13 cellular contexts compared by ENCODE assay signal in the genomic region with DNA sequence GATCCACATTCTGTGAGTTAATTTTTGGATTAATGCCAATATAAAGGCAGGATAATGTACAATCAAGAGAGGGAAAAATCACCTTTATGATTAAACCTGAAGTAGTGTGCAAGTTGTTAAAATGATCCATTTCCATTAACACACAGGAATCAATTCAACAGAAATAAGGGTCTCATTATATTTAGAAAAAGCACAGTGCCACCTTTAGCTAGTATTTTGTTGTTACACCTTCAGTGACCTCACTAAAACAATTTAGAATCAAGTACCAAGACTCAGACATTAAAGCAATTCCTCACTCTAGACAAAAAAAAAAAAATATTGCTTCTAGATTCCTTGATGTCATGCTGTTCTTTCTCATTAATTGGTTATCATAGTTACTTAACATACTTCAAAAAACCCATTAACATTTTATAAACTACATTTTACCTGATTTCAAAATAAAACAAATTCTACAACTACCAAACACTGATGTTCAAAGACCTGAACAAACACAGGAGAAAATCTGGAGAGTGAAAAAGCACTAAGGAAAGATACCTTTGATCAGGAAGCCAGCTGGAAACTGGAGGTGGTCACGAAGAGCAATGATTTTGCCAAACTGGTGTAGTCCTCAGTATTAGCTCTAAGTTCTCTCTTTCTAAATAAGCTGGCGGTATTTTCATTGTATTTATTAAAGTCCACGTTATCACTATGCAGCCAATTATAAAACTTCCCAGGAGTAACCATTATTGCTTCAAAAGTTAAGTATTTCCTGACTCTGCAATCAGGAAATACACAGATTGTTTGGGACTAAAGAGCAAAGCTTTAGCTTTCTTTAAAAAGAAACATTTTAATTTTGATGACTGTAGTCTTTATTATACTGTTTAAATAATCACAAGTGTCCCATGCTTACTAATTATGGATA.
A peak's percentile ranks its signal among the peaks of the same experiment; 100 is the strongest.
DNase-seq lines count a peak whose midpoint lies in the region; ATAC-seq, FAIRE-seq and TF ChIP-seq lines count a peak whose summit lies in the region.
"Had no signal": no experiment of that assay in that cellular context is flagged by ENCODE, and none has a peak within 500 bp of the region (broad histone marks: within the 10 kb centered on the region; RNA-seq: fewer than 3 reads in every experiment).

No MANE protein-coding gene starts in this region.

- no peaks in the 10 kb centered on the region for H3K9me3 Mint-ChIP-seq in activated T-cell treated with anti-CD3 and anti-CD28 coated beads, Interleukin-2, amount 50 U/mL, for 24 hours
- H3K9me3 Mint-ChIP-seq: memory B cell had no signal

- H3K4me3 ChIP-seq in brain microvascular endothelial cell (ENCODE audit: low read depth, low read length), result no peak overlapping the region
- peak overlapping the region; percentile 51 for H3K4me3 ChIP-seq in psoas muscle
- no peak overlapping the region for H3K4me3 ChIP-seq in HAP-1
- H3K4me3 ChIP-seq: sigmoid colon had no signal

- TF ChIP-seq CTCF in brain microvascular endothelial cell (IDR thresholded peaks at IDR 0.05; ENCODE audit: low read depth, low read length, missing control alignments), result no peak
- peak; percentile 21 for TF ChIP-seq CTCF in psoas muscle (IDR thresholded peaks at IDR 0.05)
- TF ChIP-seq CTCF in D721Med (IDR thresholded peaks at IDR 0.05; ENCODE audit: insufficient read depth, missing control alignments), result no peak

- in situ Hi-C loops in brain microvascular endothelial cell (cut with HindIII; ENCODE audit: low pct_ligation_motif_present, low sequenced_read_pairs) (no loop called here), HAP-1 (cut with MboI; ENCODE audit: low sequenced_read_pairs) (no loop called here)

- no peak for FAIRE-seq in D721Med (lab: Jason Lieb, UNC)
- FAIRE-seq: bronchial epithelial cell, G401.6 had no signal

- H3K4me1 Mint-ChIP-seq in activated T-cell treated with anti-CD3 and anti-CD28 coated beads, Interleukin-2, amount 50 U/mL, for 24 hours (ENCODE audit: low read depth), result peaks cover 55% of the 10 kb centered on the region

- WGBS in psoas muscle, 3 donors, result 17 to 34% (median 21%) methylated on average over 3 of the region's 3 CpGs

- no peaks in the 10 kb centered on the region for H3K27me3 Mint-ChIP-seq in activated T-cell treated with anti-CD3 and anti-CD28 coated beads, Interleukin-2, amount 50 U/mL, for 24 hours

- no peak for DNase-seq in activated T-cell treated with anti-CD3 and anti-CD28 coated beads, Interleukin-2, amount 50 U/mL, for 24 hours
- DNase-seq in activated T-cell treated with anti-CD3 and anti-CD28 coated beads, Interleukin-2, amount 50 U/mL, for 1 hour, result no peak
- DNase-seq in brain microvascular endothelial cell (no peak), psoas muscle (no peak), D721Med (ENCODE audit: insufficient read length, low spot score) (no peak), HAP-1 (ENCODE audit: low spot score in 2 of 2) (no peak), SIG-M5 treated with dmso at 0.1 percent for 504 hours (lab: John Stamatoyannopoulos, UW; ENCODE audit: unreplicated experiment) (no peak)
- DNase-seq: NCI-H510A, sigmoid colon had no signal

- H3K9me3 ChIP-seq in psoas muscle (no peaks in the 10 kb centered on the region), HAP-1 (no peaks in the 10 kb centered on the region)
- H3K9me3 ChIP-seq: sigmoid colon had no signal

- intact Hi-C loops in psoas muscle (cut with DNase I), result loop anchor here in 1 of 2 donors (5.0 kb wide), 1 partner anchor 36 kb away; no protein-coding TSS in a partner anchor

- peak overlapping the region; percentile 72 for H3K27ac ChIP-seq in brain microvascular endothelial cell
- peak overlapping the region; percentile 93 for H3K27ac ChIP-seq in psoas muscle

- H3K27me3 ChIP-seq in brain microvascular endothelial cell (replicated peaks) (no peaks in the 10 kb centered on the region), psoas muscle (ENCODE audit: insufficient read depth in 3 of 3, low read length in 2 of 3) (no peaks in the 10 kb centered on the region), HAP-1 (ENCODE audit: low read depth) (no peaks in the 10 kb centered on the region)
- H3K27me3 ChIP-seq: sigmoid colon had no signal

- peak overlapping the region; percentile 96 for H3K27ac Mint-ChIP-seq in activated T-cell treated with anti-CD3 and anti-CD28 coated beads, Interleukin-2, amount 50 U/mL, for 24 hours
- H3K27ac Mint-ChIP-seq: memory B cell had no signal

- peak; percentile 18 for ATAC-seq in HG03108 (IDR thresholded peaks at IDR 0.05; ENCODE audit: unreplicated experiment)
- peak in 2 of 4 donors; percentile 5 for ATAC-seq in psoas muscle

- H3K36me3 ChIP-seq in brain microvascular endothelial cell (replicated peaks) (no peaks in the 10 kb centered on the region), psoas muscle (ENCODE audit: insufficient read depth in 1 of 2, low read depth in 1 of 2) (peaks cover 0 to 2% of the 10 kb centered on the region in 2 donors), HAP-1 (replicated peaks) (no peaks in the 10 kb centered on the region)
- H3K36me3 ChIP-seq: sigmoid colon had no signal

- H3K4me3 Mint-ChIP-seq in activated T-cell treated with anti-CD3 and anti-CD28 coated beads, Interleukin-2, amount 50 U/mL, for 24 hours, result peak overlapping the region; percentile 60
- H3K4me3 Mint-ChIP-seq: memory B cell had no signal

- H3K36me3 Mint-ChIP-seq in activated T-cell treated with anti-CD3 and anti-CD28 coated beads, Interleukin-2, amount 50 U/mL, for 24 hours (ENCODE audit: low read depth), result no peaks in the 10 kb centered on the region
- H3K36me3 Mint-ChIP-seq: memory B cell had no signal

- peaks cover 79% of the 10 kb centered on the region for H3K4me1 ChIP-seq in psoas muscle
- peaks cover 10% of the 10 kb centered on the region for H3K4me1 ChIP-seq in HAP-1
